In genomic region chr3:14352002-14352627, GRCh38 we compare ENCODE assay signal across 10 cellular contexts. TPM values are rescaled to one million over a fixed set of nuclear protein-coding genes. Genes with fewer than 3 reads are reported as not detected.
DNase-seq lines count a peak whose midpoint lies in the region; ATAC-seq and TF ChIP-seq lines count a peak whose summit lies in the region.
"Had no signal": no experiment of that assay in that cellular context is flagged by ENCODE, and none has a peak within 500 bp of the region (broad histone marks: within the 10 kb centered on the region; RNA-seq: fewer than 3 reads in every experiment).

No MANE protein-coding gene starts in this region.

- in situ Hi-C loops in Caki2 (cut with HindIII; ENCODE audit: low pct_unique_long_range_greater_than_20kb, low sequenced_read_pairs) = no loop called here
- in situ Hi-C loops in gastrocnemius medialis (cut with MboI; ENCODE audit: low sequenced_read_pairs in 4 of 4) = no loop called here

- intact Hi-C loops in gastrocnemius medialis (cut with DNase I; ENCODE audit: low total_unique reads) = no loop called here
- intact Hi-C loops in natural killer cell (cut with micrococcal nuclease) = no loop called here

- H3K4me3 ChIP-seq in gastrocnemius medialis = no peak overlapping the region

- no peaks in the 10 kb centered on the region for H3K27me3 ChIP-seq in gastrocnemius medialis

- TF ChIP-seq CTCF in progenitor cell of endocrine pancreas (IDR thresholded peaks at IDR 0.05; ENCODE audit: unreplicated experiment) = no peak
- TF ChIP-seq CTCF in gastrocnemius medialis (IDR thresholded peaks at IDR 0.05 in 4 of 5, conservative IDR thresholded peaks at IDR 0.05 in 1 of 5) = no peak
- TF ChIP-seq CTCF in natural killer cell (IDR thresholded peaks at IDR 0.05) = no peak

- H3K9me3 Mint-ChIP-seq in progenitor cell of endocrine pancreas (ENCODE audit: low read depth) (no peaks in the 10 kb centered on the region), natural killer cell (no peaks in the 10 kb centered on the region)
- H3K9me3 Mint-ChIP-seq: activated CD4-positive, alpha-beta T cell treated with anti-CD3 and anti-CD28 coated beads, Interleukin-2, amount 10 ng/mL, durations not matched to agents 7 days and 5 days had no signal

- no peaks in the 10 kb centered on the region for H3K36me3 ChIP-seq in gastrocnemius medialis

- H3K27ac Mint-ChIP-seq in progenitor cell of endocrine pancreas = no peak overlapping the region
- no peak overlapping the region for H3K27ac Mint-ChIP-seq in natural killer cell
- H3K27ac Mint-ChIP-seq: activated CD4-positive, alpha-beta T cell treated with anti-CD3 and anti-CD28 coated beads, Interleukin-2, amount 10 ng/mL, durations not matched to agents 7 days and 5 days had no signal

- H3K36me3 Mint-ChIP-seq in progenitor cell of endocrine pancreas (ENCODE audit: insufficient read depth) (no peaks in the 10 kb centered on the region), natural killer cell (no peaks in the 10 kb centered on the region)

- H3K9me3 ChIP-seq in gastrocnemius medialis = no peaks in the 10 kb centered on the region

- ATAC-seq in GM19455 (IDR thresholded peaks at IDR 0.05; ENCODE audit: unreplicated experiment) (peak; percentile 61), gastrocnemius medialis (no peak), natural killer cell (no peak), HG03045 (IDR thresholded peaks at IDR 0.05; ENCODE audit: unreplicated experiment) (no peak)

- DNase-seq in Caki2 (ENCODE audit: low read depth) (peak; percentile 60), NCI-H69 (lab: John Stamatoyannopoulos, UW) (peak; percentile 94), germinal center (ENCODE audit: low spot score) (peak; percentile 69), progenitor cell of endocrine pancreas (ENCODE audit: low spot score, unreplicated experiment) (no peak), gastrocnemius medialis (no peak), natural killer cell (no peak)
- DNase-seq: activated CD4-positive, alpha-beta T cell treated with anti-CD3 and anti-CD28 coated beads, Interleukin-2, amount 10 ng/mL, durations not matched to agents 7 days and 5 days; NCI-H2081 had no signal

- no peak overlapping the region for H3K27ac ChIP-seq in gastrocnemius medialis

- TF ChIP-seq POLR2A in gastrocnemius medialis (IDR thresholded peaks at IDR 0.05) = no peak

- H3K4me1 Mint-ChIP-seq in progenitor cell of endocrine pancreas (ENCODE audit: low read depth) (no peaks in the 10 kb centered on the region), natural killer cell (no peaks in the 10 kb centered on the region)
- H3K4me1 Mint-ChIP-seq: activated CD4-positive, alpha-beta T cell treated with anti-CD3 and anti-CD28 coated beads, Interleukin-2, amount 10 ng/mL, durations not matched to agents 7 days and 5 days had no signal

- H3K27me3 Mint-ChIP-seq in progenitor cell of endocrine pancreas (peaks cover 16% of the 10 kb centered on the region), natural killer cell (ENCODE audit: low read depth in 2 of 2) (peaks cover 0 to under 1% of the 10 kb centered on the region in 2 donors)
- H3K27me3 Mint-ChIP-seq: activated CD4-positive, alpha-beta T cell treated with anti-CD3 and anti-CD28 coated beads, Interleukin-2, amount 10 ng/mL, durations not matched to agents 7 days and 5 days had no signal

- H3K4me3 Mint-ChIP-seq in progenitor cell of endocrine pancreas (ENCODE audit: low read depth) = no peak overlapping the region
- no peak overlapping the region for H3K4me3 Mint-ChIP-seq in natural killer cell
- H3K4me3 Mint-ChIP-seq: activated CD4-positive, alpha-beta T cell treated with anti-CD3 and anti-CD28 coated beads, Interleukin-2, amount 10 ng/mL, durations not matched to agents 7 days and 5 days had no signal

- H3K4me1 ChIP-seq in gastrocnemius medialis = no peaks in the 10 kb centered on the region

RNA-seq across cellular contexts. Expression of gene SLC6A6, which starts 50.3 kb away (rescaled TPM):
- total RNA-seq in Caki2 (2014; rRNA removed; shearing (Covaris generic); ENCODE audit: low replicate concordance) = 62.5 and 65.5 TPM in 2 replicates
- total RNA-seq in progenitor cell of endocrine pancreas (23.8 and 28.1 TPM in 2 replicates), gastrocnemius medialis (100 to 1,000 TPM in 2 of 4 donors, 10 to 100 TPM in 2; 42.1 to 119 (median 88.7) TPM), natural killer cell (10 to 100 TPM; 43.7 to 55.4 (median 50.1) TPM)

Comparison
In these comparisons a context has a peak if more than half of its experiments do, and no peak if none do; other contexts are left out.
1. DNase-seq: peak in Caki2 (single experiment), NCI-H69 (single experiment) and germinal center (single experiment); none in progenitor cell of endocrine pancreas (single experiment), gastrocnemius medialis (0 of 2) and natural killer cell (single experiment).